Comparison of ENCODE assay signal across 1 cellular context in genomic region chr1:188906921-188907641, GRCh38.
TF ChIP-seq lines count a peak whose summit lies in the region.

No MANE protein-coding gene starts in this region.

TF ChIP-seq in endothelial cell of umbilical vein, 7 proteins besides CTCF, POLR2A, EP300 and RAD21:
- no peak for TF ChIP-seq EZH2 (IDR thresholded peaks at IDR 0.05; ENCODE audit: borderline replicate concordance, low read depth, low read length, severe bottlenecking)
- no peak for TF ChIP-seq JUN (IDR thresholded peaks at IDR 0.05; ENCODE audit: borderline replicate concordance, insufficient read depth, insufficient read length, low read depth)
- no peak for TF ChIP-seq MAX (IDR thresholded peaks at IDR 0.05; ENCODE audit: insufficient read depth, insufficient read length)
